10 cellular contexts compared by ENCODE assay signal in the genomic region with DNA sequence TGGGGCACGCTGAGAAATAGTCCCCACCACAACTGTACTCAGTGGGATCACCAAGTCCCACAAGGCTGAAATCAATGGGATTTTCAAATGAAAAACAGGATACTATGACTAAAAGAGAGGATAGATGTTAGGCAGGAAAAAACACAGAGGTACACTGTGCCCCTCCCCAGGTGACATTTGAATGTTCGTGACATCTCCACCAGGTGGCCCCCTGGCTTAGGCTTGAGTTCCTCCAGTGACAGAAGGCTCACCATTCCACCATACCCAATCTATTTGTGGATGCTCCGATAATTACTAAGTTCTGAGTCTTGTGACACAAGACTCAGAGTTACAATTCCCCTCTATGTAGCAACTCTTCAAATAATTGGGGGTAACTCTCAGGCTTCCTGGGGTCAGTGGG.
A peak's percentile ranks its signal among the peaks of the same experiment; 100 is the strongest.
DNase-seq lines count a peak whose midpoint lies in the region; ATAC-seq and TF ChIP-seq lines count a peak whose summit lies in the region.
"Had no signal": no experiment of that assay in that cellular context is flagged by ENCODE, and none has a peak within 500 bp of the region (broad histone marks: within the 10 kb centered on the region; RNA-seq: fewer than 3 reads in every experiment).

No MANE protein-coding gene starts in this region.

- H3K9me3 ChIP-seq in vagina: no peaks in the 10 kb centered on the region
- H3K9me3 ChIP-seq: neutrophil had no signal

- no peak for ATAC-seq in HG03039 (IDR thresholded peaks at IDR 0.05; ENCODE audit: unreplicated experiment)
- no peak for ATAC-seq in GM18861 (IDR thresholded peaks at IDR 0.05; ENCODE audit: unreplicated experiment)

- peak; percentile 8 for DNase-seq in COLO668 (lab: John Stamatoyannopoulos, UW; ENCODE audit: unreplicated experiment)
- DNase-seq in NCI-H460 (ENCODE audit: extremely low read depth, low read depth): peak; percentile 9
- DNase-seq in epithelial cell of esophagus (ENCODE audit: low read depth): peak; percentile 36
- DNase-seq in vagina (ENCODE audit: extremely low spot score in 2 of 2): no peak
- no peak for DNase-seq in NCI-H774 (lab: John Stamatoyannopoulos, UW)

- no peaks in the 10 kb centered on the region for H3K27me3 ChIP-seq in vagina

- H3K27ac ChIP-seq in vagina: no peak overlapping the region
- H3K27ac ChIP-seq: cardiac muscle cell, neutrophil had no signal

- no peak overlapping the region for H3K4me3 ChIP-seq in epithelial cell of esophagus (ENCODE audit: low read length)
- H3K4me3 ChIP-seq in vagina: no peak overlapping the region
- H3K4me3 ChIP-seq: cardiac muscle cell had no signal

- TF ChIP-seq CTCF in GM12873 (IDR thresholded peaks at IDR 0.05; ENCODE audit: insufficient read depth, low read depth, low read length, missing control alignments): peak; percentile 62
- peak; percentile 54 for TF ChIP-seq CTCF in epithelial cell of esophagus (IDR thresholded peaks at IDR 0.05; ENCODE audit: insufficient read depth, low read depth, low read length, missing control alignments)
- no peak for TF ChIP-seq CTCF in vagina (IDR thresholded peaks at IDR 0.05)

- intact Hi-C loops in vagina (cut with DNase I): loop anchor here (10.0 kb wide), 1 partner anchor 550 kb away; no protein-coding TSS in a partner anchor

- H3K36me3 ChIP-seq in vagina: no peaks in the 10 kb centered on the region
- H3K36me3 ChIP-seq: cardiac muscle cell, neutrophil had no signal

- TF ChIP-seq POLR2A in vagina (IDR thresholded peaks at IDR 0.05): no peak

- peaks cover 6% of the 10 kb centered on the region for H3K4me1 ChIP-seq in vagina

Comparison
In these comparisons a context has a peak if more than half of its experiments do, and no peak if none do; other contexts are left out.
1. DNase-seq: peak in COLO668 (single experiment), NCI-H460 (single experiment) and epithelial cell of esophagus (single experiment); none in vagina (0 of 2) and NCI-H774 (single experiment).
2. CTCF ChIP-seq: peak in GM12873 (single experiment) and epithelial cell of esophagus (single experiment); none in vagina (0 of 3).